ENCODE assay signal across 1 cellular context in genomic region chr17:36132421-36132831, GRCh38.
TF ChIP-seq lines count a peak whose summit lies in the region.

No MANE protein-coding gene starts in this region.

TF ChIP-seq in GM12878, 131 proteins besides CTCF, POLR2A, EP300 and RAD21 (continued from another document):
- TF ChIP-seq NRF1 (conservative IDR thresholded peaks at IDR 0.05; ENCODE audit: low read depth, low read length) = no peak
- TF ChIP-seq CHD4 (IDR thresholded peaks at IDR 0.05) = no peak
- TF ChIP-seq, protein P1, sequence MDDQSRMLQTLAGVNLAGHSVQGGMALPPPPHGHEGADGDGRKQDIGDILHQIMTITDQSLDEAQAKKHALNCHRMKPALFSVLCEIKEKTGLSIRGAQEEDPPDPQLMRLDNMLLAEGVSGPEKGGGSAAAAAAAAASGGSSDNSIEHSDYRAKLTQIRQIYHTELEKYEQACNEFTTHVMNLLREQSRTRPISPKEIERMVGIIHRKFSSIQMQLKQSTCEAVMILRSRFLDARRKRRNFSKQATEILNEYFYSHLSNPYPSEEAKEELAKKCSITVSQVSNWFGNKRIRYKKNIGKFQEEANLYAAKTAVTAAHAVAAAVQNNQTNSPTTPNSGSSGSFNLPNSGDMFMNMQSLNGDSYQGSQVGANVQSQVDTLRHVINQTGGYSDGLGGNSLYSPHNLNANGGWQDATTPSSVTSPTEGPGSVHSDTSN (IDR thresholded peaks at IDR 0.05; ENCODE audit: insufficient replicate concordance, low read depth, low read length) = no peak
- TF ChIP-seq ATF7 (IDR thresholded peaks at IDR 0.05; ENCODE audit: low read depth) = no peak
- no peak for TF ChIP-seq CEBPB (IDR thresholded peaks at IDR 0.05; ENCODE audit: borderline replicate concordance in 1 of 2, low read depth in 2 of 2, low read length in 2 of 2)
- TF ChIP-seq, protein P2, sequence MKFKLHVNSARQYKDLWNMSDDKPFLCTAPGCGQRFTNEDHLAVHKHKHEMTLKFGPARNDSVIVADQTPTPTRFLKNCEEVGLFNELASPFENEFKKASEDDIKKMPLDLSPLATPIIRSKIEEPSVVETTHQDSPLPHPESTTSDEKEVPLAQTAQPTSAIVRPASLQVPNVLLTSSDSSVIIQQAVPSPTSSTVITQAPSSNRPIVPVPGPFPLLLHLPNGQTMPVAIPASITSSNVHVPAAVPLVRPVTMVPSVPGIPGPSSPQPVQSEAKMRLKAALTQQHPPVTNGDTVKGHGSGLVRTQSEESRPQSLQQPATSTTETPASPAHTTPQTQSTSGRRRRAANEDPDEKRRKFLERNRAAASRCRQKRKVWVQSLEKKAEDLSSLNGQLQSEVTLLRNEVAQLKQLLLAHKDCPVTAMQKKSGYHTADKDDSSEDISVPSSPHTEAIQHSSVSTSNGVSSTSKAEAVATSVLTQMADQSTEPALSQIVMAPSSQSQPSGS (IDR thresholded peaks at IDR 0.05; ENCODE audit: low read length) = peak; percentile 49; the same call in 1 of the 2 replicates
- TF ChIP-seq SMAD1 (IDR thresholded peaks at IDR 0.05; ENCODE audit: low read depth, partially characterized antibody) = no peak
- TF ChIP-seq CHD1 (IDR thresholded peaks at IDR 0.05; ENCODE audit: low read depth, low read length) = no peak
- no peak for TF ChIP-seq MXI1 (IDR thresholded peaks at IDR 0.05; ENCODE audit: low read depth, low read length)
- TF ChIP-seq SIN3A (IDR thresholded peaks at IDR 0.05; ENCODE audit: low read depth, low read length) = no peak
- peak; percentile 78 for TF ChIP-seq MEF2B (IDR thresholded peaks at IDR 0.05; ENCODE audit: partially characterized antibody, poor library complexity, severe bottlenecking)
- 0 out of 2 replicates have a peak, but pooled peaks have one; percentile 21 for TF ChIP-seq BCL11A (IDR thresholded peaks at IDR 0.05; ENCODE audit: low read depth, low read length)
TF ChIP-seq in GM12878: peak in this region for 24.
